8 cellular contexts compared by ENCODE assay signal in genomic region chr14:32078030-32078793, GRCh38. TPM values are rescaled to one million over a fixed set of nuclear protein-coding genes. Genes with fewer than 3 reads are reported as not detected.
DNase-seq lines count a peak whose midpoint lies in the region; ATAC-seq lines count a peak whose summit lies in the region.

No MANE protein-coding gene starts in this region.

- intact Hi-C loops in left ventricle myocardium superior (cut with micrococcal nuclease): no loop called here

- ATAC-seq in left ventricle myocardium superior: peak; percentile 14
- no peak for ATAC-seq in HG03342 (IDR thresholded peaks at IDR 0.05; ENCODE audit: unreplicated experiment)

- DNase-seq in DMS153 treated with DMSO at 0.1 percent for 48 hours (lab: John Stamatoyannopoulos, UW; ENCODE audit: unreplicated experiment) (peak; percentile 45), HAP-1 (ENCODE audit: low spot score in 2 of 2) (peak; percentile 47 to 52), NCI-H524 (lab: John Stamatoyannopoulos, UW) (peak; percentile 63 to 81), amniotic epithelial cell (ENCODE audit: low read depth) (peak; percentile 70), left ventricle myocardium superior (peak; percentile 49), pons (ENCODE audit: low spot score) (peak; percentile 69), epidermal melanocyte (ENCODE audit: insufficient read length, low spot score) (no peak)

- H3K4me1 ChIP-seq in HAP-1: peaks cover 24% of the 10 kb centered on the region

- 0 out of 2 replicates have a peak, but pooled peaks cover 4% of the 10 kb centered on the region for H3K36me3 ChIP-seq in HAP-1 (replicated peaks)

- peak overlapping the region; percentile 77 for H3K4me3 ChIP-seq in HAP-1

- in situ Hi-C loops in HAP-1 (cut with MboI; ENCODE audit: low sequenced_read_pairs): no loop called here

- no peaks in the 10 kb centered on the region for H3K27me3 ChIP-seq in HAP-1 (ENCODE audit: low read depth)

- H3K9me3 ChIP-seq in HAP-1: no peaks in the 10 kb centered on the region

RNA-seq across cellular contexts. Expression of gene ARHGAP5, which starts 1.1 kb away (rescaled TPM):
- total RNA-seq in left ventricle myocardium superior: 263 TPM
